Comparison of ENCODE assay signal across 1 cellular context in genomic region chr7:32539366-32539765, GRCh38.
TF ChIP-seq lines count a peak whose summit lies in the region.

No MANE protein-coding gene starts in this region.

TF ChIP-seq in A549, 52 proteins besides CTCF, POLR2A, EP300 and RAD21 (continued from another document):
- TF ChIP-seq PBX3 (IDR thresholded peaks at IDR 0.05) (no peak), ZSCAN20 (CRISPR knock-in tag; IDR thresholded peaks at IDR 0.05) (peak; percentile 87), EHMT2 (IDR thresholded peaks at IDR 0.05; ENCODE audit: low read depth) (no peak), MAFK (IDR thresholded peaks at IDR 0.05; ENCODE audit: partially characterized antibody) (no peak), EHF (CRISPR knock-in tag; IDR thresholded peaks at IDR 0.05) (no peak), USF2 (IDR thresholded peaks at IDR 0.05) (no peak), CEBPB (IDR thresholded peaks at IDR 0.05) (no peak), MYC (IDR thresholded peaks at IDR 0.05; ENCODE audit: borderline replicate concordance, low read length) (no peak), HOXA7 (CRISPR knock-in tag; IDR thresholded peaks at IDR 0.05) (no peak), CBX2 (IDR thresholded peaks at IDR 0.05; ENCODE audit: borderline replicate concordance, low read depth) (no peak), HOXB5 (CRISPR knock-in tag; IDR thresholded peaks at IDR 0.05) (0 out of 2 replicates have a peak, but pooled peaks have one; percentile 64), ATOH8 (CRISPR knock-in tag; IDR thresholded peaks at IDR 0.05; ENCODE audit: low read depth) (no peak; the same call in 1 of the 2 replicates), PHF8 (IDR thresholded peaks at IDR 0.05; ENCODE audit: borderline replicate concordance, low read depth) (no peak), CHD4 (IDR thresholded peaks at IDR 0.05; ENCODE audit: borderline replicate concordance) (no peak), RFX5 (IDR thresholded peaks at IDR 0.05) (no peak)
